Comparison of ENCODE assay signal across 8 cellular contexts in the genomic region with DNA sequence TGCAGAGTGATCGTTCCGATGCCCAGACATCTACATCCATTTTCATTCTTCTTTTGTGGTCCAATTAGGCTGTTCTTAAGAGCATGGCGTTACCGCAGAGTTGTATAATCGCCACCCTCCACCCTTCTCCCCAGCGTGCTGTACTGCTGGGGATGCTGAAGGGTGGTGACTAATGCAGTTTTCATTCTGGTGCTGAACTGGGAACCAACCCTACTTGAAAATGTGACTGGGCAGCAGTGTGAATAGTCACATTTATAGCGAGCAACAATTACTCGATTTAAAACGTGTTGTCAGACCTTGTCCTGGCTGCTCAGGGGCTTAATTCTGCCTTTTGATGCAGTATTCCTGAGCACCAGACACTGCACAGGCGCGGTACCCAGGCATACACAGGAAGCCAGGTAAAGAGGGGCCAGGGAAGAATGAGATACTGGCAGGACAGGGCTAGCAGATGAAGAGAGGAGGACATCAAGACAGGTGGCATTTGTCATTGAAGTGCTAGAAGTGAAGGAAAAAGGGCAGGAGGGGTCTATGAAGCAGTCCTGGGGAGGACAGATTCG. TPM values are rescaled to one million over a fixed set of nuclear protein-coding genes. Genes with fewer than 3 reads are reported as not detected.
DNase-seq lines count a peak whose midpoint lies in the region; ATAC-seq and TF ChIP-seq lines count a peak whose summit lies in the region.

No MANE protein-coding gene starts in this region.

- CTCF ChIA-PET in T-cell (lab: Charles Lee) = interaction anchor here in 1 of 2 donors (0.8 to 1.4 kb wide), 4 partner anchors 9 to 22 kb away, joined by 3 to 4 read pairs (median 4); no protein-coding TSS in a partner anchor

- H3K4me1 Mint-ChIP-seq in T-cell (peaks cover 37 to 43% (median 39%) of the 10 kb centered on the region in 3 donors), neural crest cell (peaks cover 55% of the 10 kb centered on the region)

- H3K27ac Mint-ChIP-seq in T-cell (peak overlapping the region; percentile 93 to 97), neural crest cell (ENCODE audit: unreplicated experiment) (peak overlapping the region; percentile 97)

- H3K4me3 ChIP-seq in fibroblast of mammary gland (ENCODE audit: control insufficient read depth, low read depth, low read length) = peak overlapping the region; percentile 94

- ATAC-seq in GM18867 (IDR thresholded peaks at IDR 0.05; ENCODE audit: unreplicated experiment) = peak; percentile 21
- peak; percentile 31 for ATAC-seq in HG03378 (IDR thresholded peaks at IDR 0.05; ENCODE audit: unreplicated experiment)
- ATAC-seq in T-cell (replicated peaks in 1 of 4) = peak in 3 of 4 experiments; percentile 62 to 66 (median 65)

- H3K27me3 Mint-ChIP-seq in T-cell (no peaks in the 10 kb centered on the region), neural crest cell (ENCODE audit: low read depth) (peaks cover 27% of the 10 kb centered on the region)

- H3K9me3 Mint-ChIP-seq in T-cell (no peaks in the 10 kb centered on the region), neural crest cell (no peaks in the 10 kb centered on the region)

- peak overlapping the region; percentile 90 to 95 (median 94) for H3K4me3 Mint-ChIP-seq in T-cell
- peak overlapping the region; percentile 97 for H3K4me3 Mint-ChIP-seq in neural crest cell

- POLR2A ChIA-PET in T-cell (lab: Charles Lee) = interaction anchor here (0.6 to 1.5 kb wide), 11 partner anchors 12 to 1692 kb away, joined by 3 to 9 read pairs (median 4); partner anchors contain the start of genes AGTPBP1 (in 1 of the 2) and CDK20 (in 1 of the 2)

- TF ChIP-seq CTCF in AG09319 (IDR thresholded peaks at IDR 0.05; ENCODE audit: low read depth, low read length) (no peak), fibroblast of mammary gland (conservative IDR thresholded peaks at IDR 0.05; ENCODE audit: control insufficient read depth, insufficient read depth, low read depth, low read length) (no peak), neural crest cell (conservative IDR thresholded peaks at IDR 0.05) (no peak)

- DNase-seq in AG09319 (ENCODE audit: extremely low read depth, low read depth) (peak; percentile 43), T-cell (no peak), fibroblast of mammary gland (ENCODE audit: low read depth) (peak; percentile 92), neural crest cell (ENCODE audit: low read depth, low spot score) (no peak), GM19240 (ENCODE audit: insufficient read length, low spot score) (no peak), NCI-H2081 (lab: John Stamatoyannopoulos, UW) (no peak)

- H3K36me3 Mint-ChIP-seq in T-cell (peaks cover 18% of the 10 kb centered on the region), neural crest cell (ENCODE audit: low read depth) (no peaks in the 10 kb centered on the region)

RNA-seq across cellular contexts. Expression of gene ISCA1, which starts 0.7 kb away (rescaled TPM):
- total RNA-seq in T-cell (10 to 100 TPM; 30.9 to 69.9 (median 34.5) TPM), neural crest cell (17.3 and 18.0 TPM in 2 replicates)

RNA-seq across cellular contexts. Expression of gene C9orf153, which starts 23.6 kb away (rescaled TPM):
- total RNA-seq in T-cell = under 1 TPM in 4 of 5 donors, not detected in 1; 0.38 to 0.90 (median 0.55) TPM
- total RNA-seq in neural crest cell = 0.19 and 0.34 TPM in 2 replicates

Comparison
In these comparisons a context has a peak if more than half of its experiments do, and no peak if none do; other contexts are left out.
1. DNase-seq: peak in AG09319 (single experiment) and fibroblast of mammary gland (single experiment); none in T-cell (0 of 34), neural crest cell (single experiment), GM19240 (single experiment) and NCI-H2081 (0 of 2).
2. Peak in every context shown above with its lines, with median percentiles within 50 percentile points of each other: ATAC-seq.